Comparison of ENCODE assay signal across 8 cellular contexts in genomic region chr10:58824396-58824795, GRCh38.
"Had no signal": no experiment of that assay in that cellular context is flagged by ENCODE, and none has a peak within 500 bp of the region (broad histone marks: within the 10 kb centered on the region; RNA-seq: fewer than 3 reads in every experiment).

No MANE protein-coding gene starts in this region.

- DNase-seq: GDM1, GF-D8 had no signal

- FAIRE-seq: G401.6, GM12878, GM12891, GM12892, GM18507, GM19239 had no signal

- H3K4me3 ChIP-seq: GM12878 had no signal

- ATAC-seq: GM12878 had no signal
